ENCODE assay signal across 1 cellular context in genomic region chr11:69640260-69640994, GRCh38.
A peak's percentile ranks its signal among the peaks of the same experiment; 100 is the strongest.
TF ChIP-seq lines count a peak whose summit lies in the region.

No MANE protein-coding gene starts in this region.

TF ChIP-seq in HEK293, 187 proteins besides CTCF, POLR2A, EP300 and RAD21 (continued from another document):
- TF ChIP-seq, protein P1, sequence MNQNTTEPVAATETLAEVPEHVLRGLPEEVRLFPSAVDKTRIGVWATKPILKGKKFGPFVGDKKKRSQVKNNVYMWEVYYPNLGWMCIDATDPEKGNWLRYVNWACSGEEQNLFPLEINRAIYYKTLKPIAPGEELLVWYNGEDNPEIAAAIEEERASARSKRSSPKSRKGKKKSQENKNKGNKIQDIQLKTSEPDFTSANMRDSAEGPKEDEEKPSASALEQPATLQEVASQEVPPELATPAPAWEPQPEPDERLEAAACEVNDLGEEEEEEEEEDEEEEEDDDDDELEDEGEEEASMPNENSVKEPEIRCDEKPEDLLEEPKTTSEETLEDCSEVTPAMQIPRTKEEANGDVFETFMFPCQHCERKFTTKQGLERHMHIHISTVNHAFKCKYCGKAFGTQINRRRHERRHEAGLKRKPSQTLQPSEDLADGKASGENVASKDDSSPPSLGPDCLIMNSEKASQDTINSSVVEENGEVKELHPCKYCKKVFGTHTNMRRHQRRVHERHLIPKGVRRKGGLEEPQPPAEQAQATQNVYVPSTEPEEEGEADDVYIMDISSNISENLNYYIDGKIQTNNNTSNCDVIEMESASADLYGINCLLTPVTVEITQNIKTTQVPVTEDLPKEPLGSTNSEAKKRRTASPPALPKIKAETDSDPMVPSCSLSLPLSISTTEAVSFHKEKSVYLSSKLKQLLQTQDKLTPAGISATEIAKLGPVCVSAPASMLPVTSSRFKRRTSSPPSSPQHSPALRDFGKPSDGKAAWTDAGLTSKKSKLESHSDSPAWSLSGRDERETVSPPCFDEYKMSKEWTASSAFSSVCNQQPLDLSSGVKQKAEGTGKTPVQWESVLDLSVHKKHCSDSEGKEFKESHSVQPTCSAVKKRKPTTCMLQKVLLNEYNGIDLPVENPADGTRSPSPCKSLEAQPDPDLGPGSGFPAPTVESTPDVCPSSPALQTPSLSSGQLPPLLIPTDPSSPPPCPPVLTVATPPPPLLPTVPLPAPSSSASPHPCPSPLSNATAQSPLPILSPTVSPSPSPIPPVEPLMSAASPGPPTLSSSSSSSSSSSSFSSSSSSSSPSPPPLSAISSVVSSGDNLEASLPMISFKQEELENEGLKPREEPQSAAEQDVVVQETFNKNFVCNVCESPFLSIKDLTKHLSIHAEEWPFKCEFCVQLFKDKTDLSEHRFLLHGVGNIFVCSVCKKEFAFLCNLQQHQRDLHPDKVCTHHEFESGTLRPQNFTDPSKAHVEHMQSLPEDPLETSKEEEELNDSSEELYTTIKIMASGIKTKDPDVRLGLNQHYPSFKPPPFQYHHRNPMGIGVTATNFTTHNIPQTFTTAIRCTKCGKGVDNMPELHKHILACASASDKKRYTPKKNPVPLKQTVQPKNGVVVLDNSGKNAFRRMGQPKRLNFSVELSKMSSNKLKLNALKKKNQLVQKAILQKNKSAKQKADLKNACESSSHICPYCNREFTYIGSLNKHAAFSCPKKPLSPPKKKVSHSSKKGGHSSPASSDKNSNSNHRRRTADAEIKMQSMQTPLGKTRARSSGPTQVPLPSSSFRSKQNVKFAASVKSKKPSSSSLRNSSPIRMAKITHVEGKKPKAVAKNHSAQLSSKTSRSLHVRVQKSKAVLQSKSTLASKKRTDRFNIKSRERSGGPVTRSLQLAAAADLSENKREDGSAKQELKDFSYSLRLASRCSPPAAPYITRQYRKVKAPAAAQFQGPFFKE (tag by site-specific recombination; IDR thresholded peaks at IDR 0.05; ENCODE audit: borderline replicate concordance), result no peak
- TF ChIP-seq, protein P2, sequence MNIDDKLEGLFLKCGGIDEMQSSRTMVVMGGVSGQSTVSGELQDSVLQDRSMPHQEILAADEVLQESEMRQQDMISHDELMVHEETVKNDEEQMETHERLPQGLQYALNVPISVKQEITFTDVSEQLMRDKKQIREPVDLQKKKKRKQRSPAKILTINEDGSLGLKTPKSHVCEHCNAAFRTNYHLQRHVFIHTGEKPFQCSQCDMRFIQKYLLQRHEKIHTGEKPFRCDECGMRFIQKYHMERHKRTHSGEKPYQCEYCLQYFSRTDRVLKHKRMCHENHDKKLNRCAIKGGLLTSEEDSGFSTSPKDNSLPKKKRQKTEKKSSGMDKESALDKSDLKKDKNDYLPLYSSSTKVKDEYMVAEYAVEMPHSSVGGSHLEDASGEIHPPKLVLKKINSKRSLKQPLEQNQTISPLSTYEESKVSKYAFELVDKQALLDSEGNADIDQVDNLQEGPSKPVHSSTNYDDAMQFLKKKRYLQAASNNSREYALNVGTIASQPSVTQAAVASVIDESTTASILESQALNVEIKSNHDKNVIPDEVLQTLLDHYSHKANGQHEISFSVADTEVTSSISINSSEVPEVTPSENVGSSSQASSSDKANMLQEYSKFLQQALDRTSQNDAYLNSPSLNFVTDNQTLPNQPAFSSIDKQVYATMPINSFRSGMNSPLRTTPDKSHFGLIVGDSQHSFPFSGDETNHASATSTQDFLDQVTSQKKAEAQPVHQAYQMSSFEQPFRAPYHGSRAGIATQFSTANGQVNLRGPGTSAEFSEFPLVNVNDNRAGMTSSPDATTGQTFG (tag by site-specific recombination; IDR thresholded peaks at IDR 0.05; ENCODE audit: borderline replicate concordance), result no peak
- no peak for TF ChIP-seq ZNF114 (tag by site-specific recombination; IDR thresholded peaks at IDR 0.05)
- no peak for TF ChIP-seq ZNF792 (tag by site-specific recombination; IDR thresholded peaks at IDR 0.05)
- no peak for TF ChIP-seq PRDM1 (tag by site-specific recombination; IDR thresholded peaks at IDR 0.05)
- no peak; the same call in 1 of the 2 replicates for TF ChIP-seq ZNF629 (tag by site-specific recombination; IDR thresholded peaks at IDR 0.05)
- peak; percentile 66 for TF ChIP-seq ZBTB8A (tag by site-specific recombination; IDR thresholded peaks at IDR 0.05)
- no peak for TF ChIP-seq KLF7 (tag by site-specific recombination; IDR thresholded peaks at IDR 0.05; ENCODE audit: borderline replicate concordance)
- no peak for TF ChIP-seq ZNF521 (tag by site-specific recombination; IDR thresholded peaks at IDR 0.05)
- TF ChIP-seq ZNF335 (tag by site-specific recombination; conservative IDR thresholded peaks at IDR 0.05), result peak; percentile 96
- TF ChIP-seq ZNF416 (tag by site-specific recombination; IDR thresholded peaks at IDR 0.05), result no peak
- TF ChIP-seq HOXC10 (CRISPR knock-in tag; IDR thresholded peaks at IDR 0.05), result no peak
- TF ChIP-seq ZNF266 (tag by site-specific recombination; IDR thresholded peaks at IDR 0.05; ENCODE audit: low read depth), result no peak
- TF ChIP-seq YY1 (tag by site-specific recombination; IDR thresholded peaks at IDR 0.05), result no peak
- TF ChIP-seq MZF1 (tag by site-specific recombination; IDR thresholded peaks at IDR 0.05; ENCODE audit: borderline replicate concordance), result no peak
- TF ChIP-seq ZNF132 (tag by site-specific recombination; IDR thresholded peaks at IDR 0.05; ENCODE audit: borderline replicate concordance), result no peak
- TF ChIP-seq ZNF548 (tag by site-specific recombination; IDR thresholded peaks at IDR 0.05), result no peak
- no peak for TF ChIP-seq ZNF76 (tag by site-specific recombination; IDR thresholded peaks at IDR 0.05; ENCODE audit: borderline replicate concordance, low read depth)
- 0 out of 2 replicates have a peak, but pooled peaks have one; percentile 47 for TF ChIP-seq ZBTB7A (tag by site-specific recombination; IDR thresholded peaks at IDR 0.05; ENCODE audit: low read depth)
- no peak for TF ChIP-seq ZEB2 (tag by site-specific recombination; IDR thresholded peaks at IDR 0.05)
- 0 out of 2 replicates have a peak, but pooled peaks have one; percentile 5 for TF ChIP-seq ZIC2 (tag by site-specific recombination; IDR thresholded peaks at IDR 0.05)
- TF ChIP-seq GLIS2 (tag by site-specific recombination; IDR thresholded peaks at IDR 0.05), result peak; percentile 62; the same call in 1 of the 2 replicates
- no peak for TF ChIP-seq ZNF654 (tag by site-specific recombination; IDR thresholded peaks at IDR 0.05; ENCODE audit: low read depth)
- TF ChIP-seq, protein P3, sequence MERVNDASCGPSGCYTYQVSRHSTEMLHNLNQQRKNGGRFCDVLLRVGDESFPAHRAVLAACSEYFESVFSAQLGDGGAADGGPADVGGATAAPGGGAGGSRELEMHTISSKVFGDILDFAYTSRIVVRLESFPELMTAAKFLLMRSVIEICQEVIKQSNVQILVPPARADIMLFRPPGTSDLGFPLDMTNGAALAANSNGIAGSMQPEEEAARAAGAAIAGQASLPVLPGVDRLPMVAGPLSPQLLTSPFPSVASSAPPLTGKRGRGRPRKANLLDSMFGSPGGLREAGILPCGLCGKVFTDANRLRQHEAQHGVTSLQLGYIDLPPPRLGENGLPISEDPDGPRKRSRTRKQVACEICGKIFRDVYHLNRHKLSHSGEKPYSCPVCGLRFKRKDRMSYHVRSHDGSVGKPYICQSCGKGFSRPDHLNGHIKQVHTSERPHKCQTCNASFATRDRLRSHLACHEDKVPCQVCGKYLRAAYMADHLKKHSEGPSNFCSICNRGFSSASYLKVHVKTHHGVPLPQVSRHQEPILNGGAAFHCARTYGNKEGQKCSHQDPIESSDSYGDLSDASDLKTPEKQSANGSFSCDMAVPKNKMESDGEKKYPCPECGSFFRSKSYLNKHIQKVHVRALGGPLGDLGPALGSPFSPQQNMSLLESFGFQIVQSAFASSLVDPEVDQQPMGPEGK (tag by site-specific recombination; IDR thresholded peaks at IDR 0.05), result peak; percentile 71
- no peak for TF ChIP-seq ZNF324 (tag by site-specific recombination; IDR thresholded peaks at IDR 0.05)
- TF ChIP-seq TRIM28 (IDR thresholded peaks at IDR 0.05; ENCODE audit: borderline replicate concordance, low read length), result no peak
- 0 out of 2 replicates have a peak, but pooled peaks have one; percentile 13 for TF ChIP-seq ZXDB (tag by site-specific recombination; IDR thresholded peaks at IDR 0.05)
- TF ChIP-seq, protein P4, sequence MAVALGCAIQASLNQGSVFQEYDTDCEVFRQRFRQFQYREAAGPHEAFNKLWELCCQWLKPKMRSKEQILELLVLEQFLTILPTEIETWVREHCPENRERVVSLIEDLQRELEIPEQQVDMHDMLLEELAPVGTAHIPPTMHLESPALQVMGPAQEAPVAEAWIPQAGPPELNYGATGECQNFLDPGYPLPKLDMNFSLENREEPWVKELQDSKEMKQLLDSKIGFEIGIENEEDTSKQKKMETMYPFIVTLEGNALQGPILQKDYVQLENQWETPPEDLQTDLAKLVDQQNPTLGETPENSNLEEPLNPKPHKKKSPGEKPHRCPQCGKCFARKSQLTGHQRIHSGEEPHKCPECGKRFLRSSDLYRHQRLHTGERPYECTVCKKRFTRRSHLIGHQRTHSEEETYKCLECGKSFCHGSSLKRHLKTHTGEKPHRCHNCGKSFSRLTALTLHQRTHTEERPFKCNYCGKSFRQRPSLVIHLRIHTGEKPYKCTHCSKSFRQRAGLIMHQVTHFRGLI (tag by site-specific recombination; IDR thresholded peaks at IDR 0.05), result no peak
TF ChIP-seq in HEK293: peak in this region for 8.
